In the genomic region with DNA sequence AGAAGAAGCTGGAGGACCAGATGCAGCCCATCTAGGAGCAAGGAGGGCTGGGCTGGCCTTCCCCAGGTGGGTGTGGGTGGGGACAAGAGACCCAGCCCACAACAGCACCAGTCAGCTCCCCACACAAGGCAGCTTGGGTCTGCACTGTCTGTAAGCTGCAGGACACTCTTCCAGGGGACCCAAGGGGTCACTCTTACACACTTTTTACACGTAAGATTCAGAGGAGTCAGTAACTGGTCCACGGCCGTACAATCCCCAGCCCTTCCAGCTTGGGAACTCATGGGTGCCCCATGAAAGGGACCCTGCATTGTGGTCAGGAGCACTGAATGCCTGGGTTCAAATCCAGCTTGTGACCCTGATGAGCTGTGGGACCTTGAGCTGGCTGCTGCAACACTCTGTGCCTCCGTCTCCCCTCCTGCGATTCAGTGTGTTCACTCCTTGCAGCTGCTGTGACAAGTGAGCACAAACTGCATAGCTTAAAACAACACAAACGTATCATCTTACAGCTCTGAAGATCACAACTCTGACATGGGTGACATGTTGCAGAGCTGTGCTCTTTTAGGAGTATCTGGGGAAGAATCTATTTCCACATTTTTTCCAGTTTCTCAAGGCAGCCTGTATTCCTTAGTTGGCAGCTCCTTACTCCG, we compare ENCODE assay signal across 20 cellular contexts.
"Had no signal": no experiment of that assay in that cellular context is flagged by ENCODE, and none has a peak within 500 bp of the region (broad histone marks: within the 10 kb centered on the region; RNA-seq: fewer than 3 reads in every experiment).

No MANE protein-coding gene starts in this region.

- H3K9me3 ChIP-seq: prostate gland, right atrium auricular region, transverse colon, vagina had no signal

- ATAC-seq: activated T-cell treated with anti-CD3 and anti-CD28 coated beads, Interleukin-2, amount 50 U/mL, for 4 hours; left colon; natural killer cell treated with Interleukin-12 subunit alpha and Interleukin-12 subunit beta and Interleukin-15 and Interleukin-18, amount 100 ng/mL, for 72 hours had no signal

- H3K36me3 ChIP-seq: brain microvascular endothelial cell, prostate gland, right atrium auricular region, transverse colon, vagina had no signal

- H3K4me1 ChIP-seq: prostate gland, right atrium auricular region, transverse colon, vagina had no signal

- H3K4me3 ChIP-seq: coronary artery, lung, prostate gland, right atrium auricular region, transverse colon, vagina had no signal

- DNase-seq: activated CD4-positive, alpha-beta T cell treated with anti-CD3 and anti-CD28 coated beads, Interleukin-2, amount 10 ng/mL, durations not matched to agents 7 days and 5 days; activated CD8-positive, alpha-beta memory T cell treated with anti-CD3 and anti-CD28 coated beads, Interleukin-2, amount 50 U/mL, for 4 hours; activated effector memory CD4-positive, alpha-beta T cell treated with Interleukin-2 at 50 U/mL for 16 hours; activated naive CD4-positive, alpha-beta T cell treated with anti-CD3 and anti-CD28 coated beads, Interleukin-2, amount 10 ng/mL, durations not matched to agents 7 days and 5 days; activated T-cell treated with anti-CD3 and anti-CD28 coated beads, Interleukin-2, amount 50 U/mL, for 4 hours; aorta; brain microvascular endothelial cell; erythroblast; hypothalamus; islet precursor cell; left colon; nucleus accumbens; T-helper 9 cell; transverse colon had no signal

- H3K27ac ChIP-seq: brain microvascular endothelial cell, coronary artery, prostate gland, right atrium auricular region, transverse colon, vagina had no signal

- H3K27me3 ChIP-seq: brain microvascular endothelial cell, right atrium auricular region, transverse colon, vagina had no signal
